In genomic region chr22:32820131-32820882, GRCh38 we compare ENCODE assay signal across 28 cellular contexts. TPM values are rescaled to one million over a fixed set of nuclear protein-coding genes. Genes with fewer than 3 reads are reported as not detected.
DNase-seq lines count a peak whose midpoint lies in the region; ATAC-seq and TF ChIP-seq lines count a peak whose summit lies in the region.
"Had no signal": no experiment of that assay in that cellular context is flagged by ENCODE, and none has a peak within 500 bp of the region (broad histone marks: within the 10 kb centered on the region; RNA-seq: fewer than 3 reads in every experiment).

No MANE protein-coding gene starts in this region.

- no peak overlapping the region for H3K56ac ChIP-seq in H9 (ENCODE audit: insufficient read length, low read depth, low read length)

- CTCF ChIA-PET in RWPE1 (lab: Yijun Ruan, JAX): no interaction called here

- no peaks in the 10 kb centered on the region for H3K79me1 ChIP-seq in H9 (ENCODE audit: insufficient read depth, low read depth, low read length, poor library complexity, severe bottlenecking)

- H4K20me1 ChIP-seq in H9 (ENCODE audit: control insufficient read depth, insufficient read depth, insufficient read length): no peaks in the 10 kb centered on the region

- H2AFZ ChIP-seq in H9 (ENCODE audit: low read length): no peak overlapping the region

- no peak overlapping the region for H2BK20ac ChIP-seq in H9 (ENCODE audit: low read depth, low read length, poor library complexity, severe bottlenecking)

- H3K79me2 ChIP-seq in H9 (ENCODE audit: insufficient read depth, low read length): no peaks in the 10 kb centered on the region

- TF ChIP-seq CTCF in H9 (conservative IDR thresholded peaks at IDR 0.05) (no peak), RWPE1 (conservative IDR thresholded peaks at IDR 0.05; ENCODE audit: low read depth) (no peak), foreskin keratinocyte (conservative IDR thresholded peaks at IDR 0.05) (peak; percentile 23)

- H3K4me1 ChIP-seq in H9 (ENCODE audit: insufficient read depth, low read length) (no peaks in the 10 kb centered on the region; the same call in 1 of the 2 replicates), foreskin keratinocyte (peaks cover 23% of the 10 kb centered on the region)
- H3K4me1 ChIP-seq: ascending aorta, Caco-2, prostate gland had no signal

- no peak overlapping the region for H3K18ac ChIP-seq in H9 (ENCODE audit: insufficient read length, low read depth, low read length)

- no peak overlapping the region for H4K91ac ChIP-seq in H9 (ENCODE audit: insufficient read length, low read depth, low read length)

- H3K27me3 Mint-ChIP-seq in H9 (ENCODE audit: low read depth): no peaks in the 10 kb centered on the region; the same call in 1 of the 2 replicates
- H3K27me3 Mint-ChIP-seq: activated CD8-positive, alpha-beta memory T cell treated with anti-CD3 and anti-CD28 coated beads, Interleukin-2, amount 10 ng/mL, durations not matched to agents 7 days and 5 days had no signal

- POLR2A ChIA-PET in RWPE1 (lab: Yijun Ruan, JAX; ENCODE audit: low non-redundant PET): no interaction called here

- no peak overlapping the region for H2BK12ac ChIP-seq in H9 (ENCODE audit: insufficient read length, low read depth, low read length)

- H2BK5ac ChIP-seq in H9 (ENCODE audit: insufficient read length, low read length): no peak overlapping the region

- no peak overlapping the region for H3T11ph ChIP-seq in H9 (ENCODE audit: low read length)

- no peak overlapping the region for H2AK5ac ChIP-seq in H9 (ENCODE audit: insufficient read length, low read length)

- no peak overlapping the region for H3K4ac ChIP-seq in H9 (ENCODE audit: low read depth, low read length)

- H3K27me3 ChIP-seq in H9 (ENCODE audit: insufficient read depth, low read length) (no peaks in the 10 kb centered on the region), foreskin keratinocyte (no peaks in the 10 kb centered on the region)
- H3K27me3 ChIP-seq: ascending aorta, suprapubic skin had no signal

- H3K4me1 Mint-ChIP-seq in H9: peaks cover 24 to 44% of the 10 kb centered on the region in 2 experiments
- H3K4me1 Mint-ChIP-seq: activated CD8-positive, alpha-beta memory T cell treated with anti-CD3 and anti-CD28 coated beads, Interleukin-2, amount 10 ng/mL, durations not matched to agents 7 days and 5 days; activated naive CD8-positive, alpha-beta T cell treated with anti-CD3 and anti-CD28 coated beads for 36 hours; central memory CD8-positive, alpha-beta T cell had no signal

- no peak overlapping the region for H2BK120ac ChIP-seq in H9 (ENCODE audit: low read depth, low read length, poor library complexity, severe bottlenecking)

- peak overlapping the region in 2 of 3 experiments; percentile 14 to 75; a peak in 2 of 7 replicates for H3K27ac Mint-ChIP-seq in H9
- H3K27ac Mint-ChIP-seq: activated CD8-positive, alpha-beta memory T cell treated with anti-CD3 and anti-CD28 coated beads, Interleukin-2, amount 10 ng/mL, durations not matched to agents 7 days and 5 days; activated naive CD8-positive, alpha-beta T cell treated with anti-CD3 and anti-CD28 coated beads for 36 hours; IgD-negative memory B cell; WTC11 had no signal

- H3K4me3 Mint-ChIP-seq in H9: no peak overlapping the region
- H3K4me3 Mint-ChIP-seq: activated CD8-positive, alpha-beta memory T cell treated with anti-CD3 and anti-CD28 coated beads, Interleukin-2, amount 10 ng/mL, durations not matched to agents 7 days and 5 days; activated naive CD8-positive, alpha-beta T cell treated with anti-CD3 and anti-CD28 coated beads for 36 hours; central memory CD8-positive, alpha-beta T cell; IgD-negative memory B cell; WTC11 had no signal

- H3K27ac ChIP-seq in H9 (ENCODE audit: insufficient read length, low read depth, low read length) (no peak overlapping the region), RWPE1 (peak overlapping the region; percentile 75), foreskin keratinocyte (no peak overlapping the region)
- H3K27ac ChIP-seq: ascending aorta, lower lobe of right lung, prostate gland, suprapubic skin had no signal

- H3K14ac ChIP-seq in H9 (ENCODE audit: insufficient read depth, low read length): no peak overlapping the region

- no peak overlapping the region for H2BK15ac ChIP-seq in H9 (ENCODE audit: low read depth, low read length)

- no peak overlapping the region for H3K23ac ChIP-seq in H9 (ENCODE audit: insufficient read length, low read depth, low read length)

- H3K23me2 ChIP-seq in H9 (ENCODE audit: insufficient read length, low read depth, low read length, poor library complexity, severe bottlenecking): no peaks in the 10 kb centered on the region

- ATAC-seq in foreskin keratinocyte: peak; percentile 86
- ATAC-seq in GM21367 (IDR thresholded peaks at IDR 0.05; ENCODE audit: unreplicated experiment): no peak
- no peak for ATAC-seq in GM21390 (IDR thresholded peaks at IDR 0.05; ENCODE audit: unreplicated experiment)
- no peak for ATAC-seq in stimulated activated naive CD8-positive, alpha-beta T cell treated with anti-CD3 and anti-CD28 coated beads, Interleukin-15, Interleukin-2, amounts not matched to agents 100 U/mL and 50 U/mL, for 24 hours
- ATAC-seq: activated CD8-positive, alpha-beta memory T cell treated with anti-CD3 and anti-CD28 coated beads, Interleukin-2, amount 10 ng/mL, durations not matched to agents 7 days and 5 days; lower lobe of right lung; Right ventricle myocardium inferior; WTC11 had no signal

- H3K9me3 ChIP-seq in H9 (ENCODE audit: control insufficient read depth, low read depth, low read length): no peaks in the 10 kb centered on the region
- H3K9me3 ChIP-seq: ascending aorta, Caco-2, lower lobe of right lung, prostate gland, suprapubic skin had no signal

- no CpG with 5 or more reads among the region's 11 CpGs for WGBS in H9 (ENCODE audit: extremely low coverage, insufficient read length, low lambda C conversion rate)

- H3K4me2 ChIP-seq in H9 (ENCODE audit: insufficient read depth, insufficient read length, low read length): no peak overlapping the region

- no peak for DNase-seq in H9
- DNase-seq in RWPE1 (ENCODE audit: low spot score): no peak
- DNase-seq in foreskin keratinocyte: peak; percentile 92 to 96
- peak; percentile 2 for DNase-seq in renal cortical epithelial cell (ENCODE audit: low read depth)
- no peak for DNase-seq in stimulated activated naive CD8-positive, alpha-beta T cell treated with anti-CD3 and anti-CD28 coated beads, Interleukin-15, Interleukin-2, amounts not matched to agents 100 U/mL and 50 U/mL, for 24 hours
- DNase-seq in activated naive CD4-positive, alpha-beta T cell treated with Interleukin-2 at 50 U/mL for 16 hours: no peak
- DNase-seq: activated CD4-positive, alpha-beta T cell treated with anti-CD3 and anti-CD28 coated beads, Interleukin-2, amount 50 U/mL, for 1 hour; activated CD8-positive, alpha-beta memory T cell treated with anti-CD3 and anti-CD28 coated beads, Interleukin-2, amount 10 ng/mL, durations not matched to agents 7 days and 5 days; activated naive CD8-positive, alpha-beta T cell treated with anti-CD3 and anti-CD28 coated beads for 36 hours; C1 segment of cervical spinal cord; Caco-2; HCEC 1CT; lower lobe of right lung; NCI-H1105 treated with DMSO at 0.1 percent for 48 hours; NCI-H2081 treated with DMSO at 0.1 percent for 48 hours; NCI-H446; NCI-H82; small intestine; T-helper 9 cell had no signal

- H4K8ac ChIP-seq in H9 (replicated peaks; ENCODE audit: insufficient read length, low read depth, low read length): no peak overlapping the region

- H3K9ac ChIP-seq in H9 (ENCODE audit: extremely low read depth, insufficient read length, low read length): no peak overlapping the region

- H4K5ac ChIP-seq in H9 (ENCODE audit: insufficient read length, low read depth, low read length): no peak overlapping the region

- peaks cover 0 to 25% (median 20%) of the 10 kb centered on the region in 3 experiments; a peak in 4 of 7 replicates for H3K36me3 Mint-ChIP-seq in H9 (ENCODE audit: insufficient read depth in 1 of 3, low read depth in 3 of 3)
- H3K36me3 Mint-ChIP-seq: activated CD8-positive, alpha-beta memory T cell treated with anti-CD3 and anti-CD28 coated beads, Interleukin-2, amount 10 ng/mL, durations not matched to agents 7 days and 5 days; activated naive CD8-positive, alpha-beta T cell treated with anti-CD3 and anti-CD28 coated beads for 36 hours; WTC11 had no signal

- H3K9me3 Mint-ChIP-seq in H9: no peaks in the 10 kb centered on the region
- H3K9me3 Mint-ChIP-seq: activated naive CD8-positive, alpha-beta T cell treated with anti-CD3 and anti-CD28 coated beads for 36 hours; central memory CD8-positive, alpha-beta T cell; IgD-negative memory B cell; WTC11 had no signal

RNA-seq across cellular contexts. Expression of gene TIMP3, which starts 18.8 kb away (rescaled TPM):
- total RNA-seq in H9 (2021) (0.86 and 0.87 TPM in 2 replicates), foreskin keratinocyte (29.7 and 35.1 TPM in 2 replicates), renal cortical epithelial cell (5.4 and 11.1 TPM in 2 replicates)
- polyA plus RNA-seq in foreskin keratinocyte: 18.7 and 19.7 TPM in 2 replicates
- total RNA-seq: activated CD8-positive, alpha-beta memory T cell treated with anti-CD3 and anti-CD28 coated beads, Interleukin-2, amount 10 ng/mL, durations not matched to agents 7 days and 5 days had no signal
- polyA plus RNA-seq: IgD-negative memory B cell had no signal

Comparison
In these comparisons a context has a peak if more than half of its experiments do, and no peak if none do; other contexts are left out.
1. DNase-seq: peak in foreskin keratinocyte (2 of 2) and renal cortical epithelial cell (single experiment); none in H9 (single experiment), RWPE1 (single experiment), stimulated activated naive CD8-positive, alpha-beta T cell treated with anti-CD3 and anti-CD28 coated beads, Interleukin-15, Interleukin-2, amounts not matched to agents 100 U/mL and 50 U/mL, for 24 hours (single experiment) and activated naive CD4-positive, alpha-beta T cell treated with Interleukin-2 at 50 U/mL for 16 hours (single experiment).